ENCODE assay signal across 19 cellular contexts in genomic region chr7:130345106-130345505, GRCh38. TPM values are rescaled to one million over a fixed set of nuclear protein-coding genes. Genes with fewer than 3 reads are reported as not detected.
DNase-seq lines count a peak whose midpoint lies in the region; ATAC-seq, FAIRE-seq and TF ChIP-seq lines count a peak whose summit lies in the region.
"Had no signal": no experiment of that assay in that cellular context is flagged by ENCODE, and none has a peak within 500 bp of the region (broad histone marks: within the 10 kb centered on the region; RNA-seq: fewer than 3 reads in every experiment).

No MANE protein-coding gene starts in this region.

- CTCF ChIA-PET in CD8-positive, alpha-beta T cell (lab: Charles Lee) = interaction anchor here (0.8 kb wide), 2 partner anchors 24 to 119 kb away, joined by 3 read pairs; no protein-coding TSS in a partner anchor

- TF ChIP-seq POLR2A in stomach (IDR thresholded peaks at IDR 0.05) (no peak), GM12892 (IDR thresholded peaks at IDR 0.05; ENCODE audit: low read depth, low read length) (no peak)

- H3K9me3 Mint-ChIP-seq in CD8-positive, alpha-beta T cell = no peaks in the 10 kb centered on the region
- H3K9me3 Mint-ChIP-seq: activated T-cell treated with anti-CD3 and anti-CD28 coated beads, Interleukin-2, amount 50 U/mL, for 72 hours; T-helper 2 cell treated with Interferon-gamma antibody and Interleukin-4, amounts not matched to agents 5 μg/mL and 100 μg/mL, for 36 hours had no signal

- no peak overlapping the region for H2AK5ac ChIP-seq in mesendoderm (ENCODE audit: low read length)

- no peaks in the 10 kb centered on the region for H3K36me3 Mint-ChIP-seq in CD8-positive, alpha-beta T cell

- H3K56ac ChIP-seq in mesendoderm (ENCODE audit: low read length) = no peak overlapping the region

- no peak overlapping the region for H2BK15ac ChIP-seq in mesendoderm (replicated peaks; ENCODE audit: low read depth)

- no peaks in the 10 kb centered on the region for H3K79me2 ChIP-seq in mesendoderm (ENCODE audit: control insufficient read depth, insufficient read depth, low read length)

- peaks cover 9% of the 10 kb centered on the region for H3K4me1 ChIP-seq in adipocyte (ENCODE audit: control insufficient read depth, insufficient read depth, low read length)
- peaks cover 2% of the 10 kb centered on the region for H3K4me1 ChIP-seq in mesendoderm (ENCODE audit: control insufficient read depth, low read depth, low read length)
- no peaks in the 10 kb centered on the region for H3K4me1 ChIP-seq in CD8-positive, alpha-beta T cell (ENCODE audit: insufficient read depth, low read length)
- no peaks in the 10 kb centered on the region for H3K4me1 ChIP-seq in stomach
- H3K4me1 ChIP-seq: left ventricle myocardium inferior had no signal

- H3K9ac ChIP-seq in adipocyte (ENCODE audit: low read length) = no peak overlapping the region
- no peak overlapping the region for H3K9ac ChIP-seq in mesendoderm (ENCODE audit: low read length)

- no peak for TF ChIP-seq CTCF in CD8-positive, alpha-beta T cell (IDR thresholded peaks at IDR 0.05)
- TF ChIP-seq CTCF in stomach (IDR thresholded peaks at IDR 0.05) = no peak

- DNase-seq in cardiac septum (ENCODE audit: low spot score) = peak; percentile 62
- no peak for DNase-seq in Right ventricle myocardium inferior (ENCODE audit: missing footprints)
- DNase-seq in adipocyte (ENCODE audit: low read depth) = no peak
- DNase-seq in mesendoderm = peak; percentile 78
- DNase-seq in CD8-positive, alpha-beta T cell = no peak
- no peak for DNase-seq in stomach
- no peak for DNase-seq in GM12892 (ENCODE audit: insufficient read length)
- no peak for DNase-seq in DMS 273 treated with DMSO at 0.1 percent for 48 hours (lab: John Stamatoyannopoulos, UW)
- DNase-seq: activated CD4-positive, alpha-beta T cell treated with anti-CD3 and anti-CD28 coated beads, Interleukin-2, amount 50 U/mL, for 1 hour; activated T-cell treated with anti-CD3 and anti-CD28 coated beads, Interleukin-2, amount 50 U/mL, for 72 hours; Calu3; esophagus squamous epithelium; left ventricle myocardium inferior; NCI-H82 had no signal

- H3K79me1 ChIP-seq in mesendoderm (ENCODE audit: low read length) = no peaks in the 10 kb centered on the region

- no peaks in the 10 kb centered on the region for H3K9me3 ChIP-seq in adipocyte (ENCODE audit: control insufficient read depth, low read length)
- no peaks in the 10 kb centered on the region for H3K9me3 ChIP-seq in CD8-positive, alpha-beta T cell (ENCODE audit: low read length)
- no peaks in the 10 kb centered on the region for H3K9me3 ChIP-seq in stomach
- H3K9me3 ChIP-seq: esophagus squamous epithelium, neutrophil had no signal

- H3K36me3 ChIP-seq in adipocyte (ENCODE audit: control insufficient read depth, insufficient read depth, low read length, severe bottlenecking) = no peaks in the 10 kb centered on the region
- no peaks in the 10 kb centered on the region for H3K36me3 ChIP-seq in mesendoderm (ENCODE audit: control insufficient read depth, insufficient read depth, low read length)
- H3K36me3 ChIP-seq in CD8-positive, alpha-beta T cell (ENCODE audit: insufficient read depth, low read length) = no peaks in the 10 kb centered on the region
- H3K36me3 ChIP-seq in stomach = no peaks in the 10 kb centered on the region
- H3K36me3 ChIP-seq: esophagus squamous epithelium, left ventricle myocardium inferior, neutrophil had no signal

- H3K4ac ChIP-seq in mesendoderm (ENCODE audit: low read depth, low read length) = no peak overlapping the region

- no peak overlapping the region for H3K4me2 ChIP-seq in mesendoderm (ENCODE audit: low read length)
- H3K4me2 ChIP-seq: smooth muscle cell had no signal

- FAIRE-seq in GM12892 (lab: Jason Lieb, UNC) = no peak

- no peak overlapping the region for H2BK5ac ChIP-seq in mesendoderm (ENCODE audit: low read length)

- no peak overlapping the region for H3K4me3 Mint-ChIP-seq in CD8-positive, alpha-beta T cell
- H3K4me3 Mint-ChIP-seq: activated T-cell treated with anti-CD3 and anti-CD28 coated beads, Interleukin-2, amount 50 U/mL, for 72 hours; T-helper 2 cell treated with Interferon-gamma antibody and Interleukin-4, amounts not matched to agents 5 μg/mL and 100 μg/mL, for 36 hours had no signal

- H4K8ac ChIP-seq in mesendoderm (ENCODE audit: low read depth, low read length) = no peak overlapping the region

- no peaks in the 10 kb centered on the region for H3K27me3 ChIP-seq in adipocyte (replicated peaks; ENCODE audit: control insufficient read depth, insufficient read depth, low read length)
- H3K27me3 ChIP-seq in mesendoderm (ENCODE audit: insufficient read depth, low read length, poor library complexity) = no peaks in the 10 kb centered on the region
- H3K27me3 ChIP-seq in CD8-positive, alpha-beta T cell (ENCODE audit: insufficient read depth, low read length) = no peaks in the 10 kb centered on the region
- H3K27me3 ChIP-seq in stomach = no peaks in the 10 kb centered on the region
- H3K27me3 ChIP-seq: neutrophil had no signal

- no peak overlapping the region for H3K23ac ChIP-seq in mesendoderm (ENCODE audit: low read length)

- H4K5ac ChIP-seq in mesendoderm (ENCODE audit: low read length) = no peak overlapping the region

- H3K27ac Mint-ChIP-seq in CD8-positive, alpha-beta T cell = no peak overlapping the region
- H3K27ac Mint-ChIP-seq: activated T-cell treated with anti-CD3 and anti-CD28 coated beads, Interleukin-2, amount 50 U/mL, for 72 hours; T-helper 2 cell treated with Interferon-gamma antibody and Interleukin-4, amounts not matched to agents 5 μg/mL and 100 μg/mL, for 36 hours had no signal

- no peak overlapping the region for H2BK120ac ChIP-seq in mesendoderm (ENCODE audit: low read depth, low read length)

- peak overlapping the region; percentile 26 for H3K4me3 ChIP-seq in adipocyte (ENCODE audit: low read length)
- no peak overlapping the region for H3K4me3 ChIP-seq in mesendoderm (ENCODE audit: low read length)
- no peak overlapping the region for H3K4me3 ChIP-seq in CD8-positive, alpha-beta T cell (ENCODE audit: low read depth, low read length)
- no peak overlapping the region for H3K4me3 ChIP-seq in stomach
- H3K4me3 ChIP-seq: coronary artery, esophagus squamous epithelium, left ventricle myocardium inferior, smooth muscle cell had no signal

- no CpG with 5 or more reads among the region's 8 CpGs for whole genome bisulfite sequencing in mesendoderm (ENCODE audit: extremely low coverage, insufficient coverage, low lambda C conversion rate)
- 37 to 61% (median 50%) methylated on average over 8 of the region's 8 CpGs for WGBS in stomach, 5 donors

- POLR2A ChIA-PET in CD8-positive, alpha-beta T cell (lab: Charles Lee) = no interaction called here

- intact Hi-C loops in cardiac septum (cut with DNase I) = no loop called here
- intact Hi-C loops in Right ventricle myocardium inferior (cut with DNase I) = no loop called here
- intact Hi-C loops in CD8-positive, alpha-beta T cell (cut with DNase I, micrococcal nuclease) = no loop called here
- intact Hi-C loops in stomach (cut with DNase I; ENCODE audit: low total_unique reads) = no loop called here

- H3K4me1 Mint-ChIP-seq in CD8-positive, alpha-beta T cell (ENCODE audit: low read depth) = no peaks in the 10 kb centered on the region

- no peaks in the 10 kb centered on the region for H3K27me3 Mint-ChIP-seq in CD8-positive, alpha-beta T cell (ENCODE audit: low read depth)

- no peak for ATAC-seq in Right ventricle myocardium inferior
- ATAC-seq in CD8-positive, alpha-beta T cell = no peak
- ATAC-seq: activated T-cell treated with anti-CD3 and anti-CD28 coated beads, Interleukin-2, amount 50 U/mL, for 72 hours had no signal

- no peak for TF ChIP-seq EP300 in stomach (IDR thresholded peaks at IDR 0.05)

- no peak overlapping the region for H3K18ac ChIP-seq in mesendoderm (ENCODE audit: low read length)

- H3K27ac ChIP-seq in mesendoderm (ENCODE audit: low read depth, low read length) (no peak overlapping the region), stomach (no peak overlapping the region)
- H3K27ac ChIP-seq in CD8-positive, alpha-beta T cell (ENCODE audit: low read depth, low read length) = no peak overlapping the region
- H3K27ac ChIP-seq: coronary artery, esophagus squamous epithelium, left ventricle myocardium inferior, neutrophil had no signal

RNA-seq across cellular contexts. Expression of gene CPA5, which starts 0.5 kb away (rescaled TPM):
- total RNA-seq in cardiac septum = not detected
- total RNA-seq in Right ventricle myocardium inferior = not detected
- not detected for polyA plus RNA-seq in mesendoderm (2013, experiment 1 of 2)
- 0.07 TPM for polyA plus RNA-seq in mesendoderm (2013, experiment 2 of 2)
- not detected for total RNA-seq in CD8-positive, alpha-beta T cell
- not detected for total RNA-seq in stomach
- under 1 TPM in 1 of 3 donors, not detected in 2; 0.48 TPM for polyA plus RNA-seq in stomach
- 1.9 TPM for polyA plus RNA-seq in GM12892 (2012; ENCODE audit: missing spikeins)
- total RNA-seq: Calu3, esophagus squamous epithelium, left ventricle myocardium inferior, M059J, smooth muscle cell had no signal
- polyA plus RNA-seq: smooth muscle cell had no signal

RNA-seq across cellular contexts. Expression of gene CPA1, which starts 35.2 kb away (rescaled TPM):
- not detected for total RNA-seq in cardiac septum
- not detected for total RNA-seq in Right ventricle myocardium inferior
- not detected for polyA plus RNA-seq in mesendoderm (2013, experiment 1 of 2)
- not detected for polyA plus RNA-seq in mesendoderm (2013, experiment 2 of 2)
- total RNA-seq in CD8-positive, alpha-beta T cell = not detected
- total RNA-seq in stomach = not detected
- 10 to 100 TPM in 1 of 3 donors, 1 to 10 TPM in 2; 1.7 to 17.3 (median 5.5) TPM for polyA plus RNA-seq in stomach
- not detected for polyA plus RNA-seq in GM12892 (2012; ENCODE audit: missing spikeins)
- total RNA-seq: activated T-cell treated with anti-CD3 and anti-CD28 coated beads, Interleukin-2, amount 50 U/mL, for 72 hours; Calu3; esophagus squamous epithelium; left ventricle myocardium inferior; M059J had no signal

RNA-seq across cellular contexts. Expression of gene CPA4, which starts 52.1 kb away (rescaled TPM):
- total RNA-seq in cardiac septum (0.16 TPM), Right ventricle myocardium inferior (not detected), stomach (not detected)
- not detected for polyA plus RNA-seq in mesendoderm (2013, experiment 1 of 2)
- polyA plus RNA-seq in mesendoderm (2013, experiment 2 of 2) = not detected
- total RNA-seq in CD8-positive, alpha-beta T cell = not detected
- under 1 TPM in 2 of 3 donors, not detected in 1; 0.12 to 0.90 TPM for polyA plus RNA-seq in stomach
- polyA plus RNA-seq in GM12892 (2012; ENCODE audit: missing spikeins) = 0.55 TPM
- total RNA-seq: Calu3, left ventricle myocardium inferior had no signal

Comparison
In these comparisons a context has a peak if more than half of its experiments do, and no peak if none do; other contexts are left out.
1. DNase-seq: peak in cardiac septum (single experiment) and mesendoderm (single experiment); none in Right ventricle myocardium inferior (single experiment), adipocyte (single experiment), CD8-positive, alpha-beta T cell (0 of 7), stomach (single experiment), GM12892 (single experiment) and DMS 273 treated with DMSO at 0.1 percent for 48 hours (single experiment).